ENCODE assay signal across 23 cellular contexts in the genomic region with DNA sequence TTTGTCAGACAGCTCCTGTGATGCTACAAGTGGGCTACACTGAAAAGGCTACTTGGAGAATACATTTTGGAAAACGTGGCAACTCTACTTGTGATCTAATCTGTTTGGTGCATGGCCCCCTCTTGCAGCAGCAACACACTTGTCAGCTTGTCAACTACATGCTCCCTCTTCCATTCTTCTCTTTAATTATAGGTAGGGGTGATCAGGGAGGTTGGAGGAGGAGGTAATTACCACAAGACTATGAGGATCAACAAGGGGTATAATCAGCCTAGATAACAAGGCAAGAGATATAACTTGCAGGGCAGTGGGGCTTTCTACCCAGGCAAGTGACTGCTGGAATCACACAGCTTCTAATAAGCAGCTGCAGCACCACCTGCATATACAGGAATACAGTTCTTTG.
"Had no signal": no experiment of that assay in that cellular context is flagged by ENCODE, and none has a peak within 500 bp of the region (broad histone marks: within the 10 kb centered on the region; RNA-seq: fewer than 3 reads in every experiment).

No MANE protein-coding gene starts in this region.

- H3K27me3 ChIP-seq: adrenal gland, Peyer's patch, SJCRH30 had no signal

- H3K27ac Mint-ChIP-seq: activated CD4-positive, alpha-beta memory T cell treated with anti-CD3 and anti-CD28 coated beads, Interleukin-2, amount 10 ng/mL, durations not matched to agents 7 days and 5 days; activated CD4-positive, alpha-beta T cell treated with anti-CD3 and anti-CD28 coated beads for 36 hours; activated naive CD8-positive, alpha-beta T cell treated with anti-CD3 and anti-CD28 coated beads, Interleukin-2, amount 10 ng/mL, durations not matched to agents 7 days and 5 days had no signal

- H3K4me3 ChIP-seq: adrenal gland, Peyer's patch, SJCRH30 had no signal

- H3K4me3 Mint-ChIP-seq: activated CD4-positive, alpha-beta memory T cell treated with anti-CD3 and anti-CD28 coated beads, Interleukin-2, amount 10 ng/mL, durations not matched to agents 7 days and 5 days; activated CD4-positive, alpha-beta T cell treated with anti-CD3 and anti-CD28 coated beads for 36 hours; activated naive CD8-positive, alpha-beta T cell treated with anti-CD3 and anti-CD28 coated beads, Interleukin-2, amount 10 ng/mL, durations not matched to agents 7 days and 5 days had no signal

- H3K9me3 ChIP-seq: adrenal gland, Peyer's patch, SJCRH30, SK-N-SH had no signal

- H3K4me1 ChIP-seq: adrenal gland, Peyer's patch, SJCRH30 had no signal

- H3K27me3 Mint-ChIP-seq: activated CD4-positive, alpha-beta memory T cell treated with anti-CD3 and anti-CD28 coated beads, Interleukin-2, amount 10 ng/mL, durations not matched to agents 7 days and 5 days; activated CD4-positive, alpha-beta T cell treated with anti-CD3 and anti-CD28 coated beads for 36 hours; activated naive CD8-positive, alpha-beta T cell treated with anti-CD3 and anti-CD28 coated beads, Interleukin-2, amount 10 ng/mL, durations not matched to agents 7 days and 5 days had no signal

- H3K9ac ChIP-seq: KMS-11, SK-N-SH had no signal

- H3K4me1 Mint-ChIP-seq: activated naive CD8-positive, alpha-beta T cell treated with anti-CD3 and anti-CD28 coated beads, Interleukin-2, amount 10 ng/mL, durations not matched to agents 7 days and 5 days had no signal

- H3K9me3 Mint-ChIP-seq: activated CD4-positive, alpha-beta memory T cell treated with anti-CD3 and anti-CD28 coated beads, Interleukin-2, amount 10 ng/mL, durations not matched to agents 7 days and 5 days; activated naive CD8-positive, alpha-beta T cell treated with anti-CD3 and anti-CD28 coated beads, Interleukin-2, amount 10 ng/mL, durations not matched to agents 7 days and 5 days had no signal

- H3K27ac ChIP-seq: adrenal gland, KMS-11, Peyer's patch, RWPE1, SJCRH30, VCaP had no signal

- ATAC-seq: activated CD4-positive, alpha-beta T cell treated with anti-CD3 and anti-CD28 coated beads for 36 hours had no signal

- DNase-seq: activated CD4-positive, alpha-beta memory T cell treated with anti-CD3 and anti-CD28 coated beads, Interleukin-2, amount 10 ng/mL, durations not matched to agents 7 days and 5 days; activated CD4-positive, alpha-beta T cell treated with anti-CD3 and anti-CD28 coated beads for 36 hours; activated CD4-positive, alpha-beta T cell treated with anti-CD3 and anti-CD28 coated beads, Interleukin-2, amount 50 U/mL, for 1 hour; activated naive CD4-positive, alpha-beta T cell treated with anti-CD3 and anti-CD28 coated beads, Interleukin-2, amount 50 U/mL, for 16 hours; activated naive CD8-positive, alpha-beta T cell treated with anti-CD3 and anti-CD28 coated beads, Interleukin-2, amount 10 ng/mL, durations not matched to agents 7 days and 5 days; activated T-cell treated with anti-CD3 and anti-CD28 coated beads for 4 hours; adrenal gland; anterior cingulate cortex; cerebellar nuclear complex; NCI-H1092 treated with DMSO at 0.1 percent for 48 hours; NCI-H1436 treated with DMSO at 0.1 percent for 48 hours; NCI-H1930; NCI-H446; NCI-H524; NCI-H748 treated with DMSO at 0.1 percent for 48 hours; Peyer's patch; Right ventricle myocardium superior; SJCRH30; SK-N-SH; T-helper 1 cell had no signal
